9 cellular contexts compared by ENCODE assay signal in the genomic region with DNA sequence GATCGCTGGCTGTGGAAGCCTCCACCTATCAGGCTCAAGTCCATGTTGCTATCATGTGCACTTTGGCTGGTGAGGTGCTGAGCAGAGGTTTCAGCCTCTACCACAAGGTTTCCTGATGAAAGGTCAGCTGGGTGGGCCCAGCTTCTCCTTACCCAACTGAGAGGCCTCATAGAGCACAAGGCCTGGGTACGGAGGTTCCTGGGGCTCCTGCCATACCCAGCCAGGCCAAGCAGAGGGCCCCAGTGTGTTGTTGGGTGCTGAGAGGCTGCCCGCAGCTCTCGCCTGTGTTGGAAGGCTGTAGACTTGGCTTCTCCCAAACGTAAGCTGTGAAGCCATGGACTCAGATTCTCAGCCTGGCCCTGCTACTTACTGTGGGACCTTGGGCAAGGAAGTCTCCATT. TPM values are rescaled to one million over a fixed set of nuclear protein-coding genes. Genes with fewer than 3 reads are reported as not detected.
DNase-seq lines count a peak whose midpoint lies in the region; ATAC-seq, FAIRE-seq and TF ChIP-seq lines count a peak whose summit lies in the region.
"Had no signal": no experiment of that assay in that cellular context is flagged by ENCODE, and none has a peak within 500 bp of the region (broad histone marks: within the 10 kb centered on the region; RNA-seq: fewer than 3 reads in every experiment).

No MANE protein-coding gene starts in this region.

- H3K9me3 ChIP-seq in GM12878 (replicated peaks; ENCODE audit: control insufficient read depth, insufficient read depth, low read length), result no peaks in the 10 kb centered on the region
- no peaks in the 10 kb centered on the region for H3K9me3 ChIP-seq in lung (ENCODE audit: control insufficient read depth in 2 of 2, insufficient read depth in 1 of 2, low read length in 1 of 2)
- H3K9me3 ChIP-seq in thyroid gland, result no peaks in the 10 kb centered on the region

- H2AFZ ChIP-seq in GM12878 (ENCODE audit: control insufficient read depth, low read depth, low read length), result no peak overlapping the region

- peak overlapping the region; percentile 13; the same call in 1 of the 2 replicates for H3K4me3 ChIP-seq in GM12878
- no peak overlapping the region for H3K4me3 ChIP-seq in lung
- H3K4me3 ChIP-seq in thyroid gland (replicated peaks in 1 of 3), result no peak overlapping the region

- no peak for TF ChIP-seq EP300 in GM12878 (IDR thresholded peaks at IDR 0.05; ENCODE audit: borderline replicate concordance in 1 of 2, control insufficient read depth in 1 of 2, low read depth in 2 of 2, low read length in 2 of 2)

- H3K4me1 ChIP-seq in GM12878 (ENCODE audit: control insufficient read depth, insufficient read depth, low read length), result peaks cover 49% of the 10 kb centered on the region
- peaks cover 48 to 51% of the 10 kb centered on the region in 2 donors for H3K4me1 ChIP-seq in lung (ENCODE audit: control insufficient read depth in 2 of 2, insufficient read depth in 2 of 2, low read length in 2 of 2)
- peaks cover 36 to 74% of the 10 kb centered on the region in 2 donors for H3K4me1 ChIP-seq in thyroid gland

- no peaks in the 10 kb centered on the region for H3K27me3 ChIP-seq in GM12878 (replicated peaks in 1 of 2; ENCODE audit: control insufficient read depth in 2 of 2, insufficient read depth in 2 of 2, low read length in 1 of 2)
- H3K27me3 ChIP-seq in lung (ENCODE audit: control insufficient read depth, insufficient read depth), result no peaks in the 10 kb centered on the region
- no peaks in the 10 kb centered on the region for H3K27me3 ChIP-seq in thyroid gland

- RAD21 ChIA-PET in GM12878 (lab: Charles Lee; ENCODE audit: unreplicated experiment), result no interaction called here

- 0 out of 2 replicates have a peak overlapping the region, but pooled peaks have one; percentile 2 for H3K4me2 ChIP-seq in GM12878 (ENCODE audit: control insufficient read depth, insufficient read depth)

- TF ChIP-seq CTCF in GM12878 (IDR thresholded peaks at IDR 0.05 in 2 of 3, conservative IDR thresholded peaks at IDR 0.05 in 1 of 3; ENCODE audit: control insufficient read depth in 2 of 3, extremely low read depth in 1 of 3, insufficient read depth in 1 of 3, low read depth in 3 of 3, low read length in 3 of 3) (no peak), lung (IDR thresholded peaks at IDR 0.05; ENCODE audit: control extremely low read depth, extremely low read depth) (no peak), thyroid gland (IDR thresholded peaks at IDR 0.05) (no peak)

- TF ChIP-seq POLR2A in GM12878 (IDR thresholded peaks at IDR 0.05; ENCODE audit: low read depth, low read length) (no peak), thyroid gland (IDR thresholded peaks at IDR 0.05) (no peak)

- no peak overlapping the region for H3K9ac ChIP-seq in GM12878 (ENCODE audit: control insufficient read depth, insufficient read depth, low read length)

- no peak for DNase-seq in activated CD4-positive, CD25-positive, alpha-beta regulatory T cell treated with anti-CD3 and anti-CD28 coated beads, Interleukin-2, amount 50 U/mL, for 72 hours
- DNase-seq in GM12878 (ENCODE audit: low read depth, low spot score) (no peak), lung (ENCODE audit: low spot score) (no peak), thyroid gland (no peak), NCI-H1417 (lab: John Stamatoyannopoulos, UW) (no peak), RKO (ENCODE audit: low spot score) (no peak)
- no peak for DNase-seq in stimulated activated CD4-positive, alpha-beta T cell treated with anti-CD3 and anti-CD28 coated beads, Interleukin-2, amount 100 ng/mL, for 48 hours
- DNase-seq: ACHN had no signal

- CTCF ChIA-PET in GM12878 (lab: Yijun Ruan, JAX), result no interaction called here

- intact Hi-C loops in GM12878 (cut with micrococcal nuclease; ENCODE audit: unreplicated experiment) (no loop called here), thyroid gland (cut with DNase I) (no loop called here)

- H4K20me1 ChIP-seq in GM12878 (ENCODE audit: control insufficient read depth, insufficient read depth), result no peaks in the 10 kb centered on the region

- no peak for FAIRE-seq in GM12878 (lab: Jason Lieb, UNC)

- peak; percentile 29 to 46 for ATAC-seq in activated CD4-positive, CD25-positive, alpha-beta regulatory T cell treated with anti-CD3 and anti-CD28 coated beads, Interleukin-2, amount 50 U/mL, for 24 hours
- ATAC-seq in GM12878, result peak; percentile 21; the same call in 2 of the 3 replicates
- no peak for ATAC-seq in lung (ENCODE audit: insufficient read depth, low FRiP score)

- H3K36me3 ChIP-seq in GM12878 (ENCODE audit: control insufficient read depth in 2 of 2, insufficient read depth in 2 of 2, low read length in 1 of 2), result peaks cover 0 to 8% of the 10 kb centered on the region in 2 experiments; a peak in 2 of 4 replicates
- peaks cover 0 to 15% of the 10 kb centered on the region in 2 donors for H3K36me3 ChIP-seq in lung (ENCODE audit: control insufficient read depth in 2 of 2, insufficient read depth in 2 of 2, low read length in 2 of 2)
- H3K36me3 ChIP-seq in thyroid gland, result peaks cover 0 to 5% of the 10 kb centered on the region in 2 donors

- in situ Hi-C loops in GM12878 (cut with MboI), result no loop called here

- SMC1A ChIA-PET in GM12878 (lab: Charles Lee; ENCODE audit: uncharacterized antibody, unreplicated experiment), result interaction anchor here (1.0 to 1.1 kb wide), 2 partner anchors 13 to 14 kb away, joined by 3 to 5 read pairs; no protein-coding TSS in a partner anchor

- POLR2A ChIA-PET in GM12878 (lab: Charles Lee), result interaction anchor here (0.6 kb wide), 2 partner anchors 42 to 313 kb away, joined by 4 to 5 read pairs; no protein-coding TSS in a partner anchor

- BruUV-seq in GM12878 (replicated peaks; lab: Mats Ljungman, UMichigan), result no TSS peak

- H3K27ac ChIP-seq in GM12878 (ENCODE audit: control insufficient read depth, insufficient read depth) (peak overlapping the region; percentile 79), lung (ENCODE audit: low read depth in 1 of 2, low read length in 1 of 2) (peak overlapping the region; percentile 63 to 93), thyroid gland (peak overlapping the region; percentile 60 to 78 (median 64))

- H3K79me2 ChIP-seq in GM12878 (ENCODE audit: control insufficient read depth, insufficient read depth, low read length), result peaks cover 71% of the 10 kb centered on the region

- TF ChIP-seq RAD21 in GM12878 (IDR thresholded peaks at IDR 0.05; ENCODE audit: insufficient read depth, low read depth, low read length), result no peak

- 89% methylated on average over 5 of the region's 5 CpGs for WGBS in GM12878 (ENCODE audit: insufficient coverage, insufficient replicate concordance, low lambda C conversion rate, missing lambda C conversion rate)
- 75 to 76% methylated on average over 5 of the region's 5 CpGs for WGBS in lung, 2 donors
- 70 to 80% methylated on average over 4 to 5 of the region's 5 CpGs for WGBS in thyroid gland, 2 donors

RNA-seq across cellular contexts. Expression of gene ACTN4, which starts 28.2 kb away (rescaled TPM):
- total RNA-seq in GM12878 (2013; cell fraction: nucleolus; rRNA removed), result 94.9 and 116 TPM in 2 replicates
- total RNA-seq in GM12878 (2014; rRNA removed) (131 and 173 TPM in 2 replicates), GM12878 (2014; rRNA removed; fragmentation: Illumina TruSeq; extraction: Trizol) (26.9 and 30.4 TPM in 2 replicates), GM12878 (2021) (278 and 293 TPM in 2 replicates), lung (100 to 1,000 TPM; 339 to 552 TPM), thyroid gland (100 to 1,000 TPM; 191 to 479 (median 365) TPM)
- 84.3 TPM for polyA plus RNA-seq in GM12878 (2011; ENCODE audit: low read depth)
- polyA plus RNA-seq in GM12878 (2011; rRNA removed) (40.0 and 127 TPM in 2 replicates), GM12878 (2014; fragmentation: Illumina TruSeq; extraction: Trizol) (99.2 and 135 TPM in 2 replicates), GM12878 (2014; fragmentation: Nextera tagmentation; extraction: Ambion mirVana) (1 to 10 TPM; 2.4 to 6.7 TPM), GM12878 (2014; rRNA removed) (123 and 187 TPM in 2 replicates), GM12878 (2016; fragmentation: Nextera tagmentation; extraction: Ambion mirVana) (10 to 100 TPM; 37.9 to 45.7 TPM), lung (100 to 1,000 TPM; 229 to 394 TPM)
- 71.1 and 76.5 TPM in 2 replicates for polyA plus RNA-seq in GM12878 (2011; cell fraction: cytosol; rRNA removed)
- polyA plus RNA-seq in GM12878 (2011; cell fraction: nucleus; rRNA removed), result 300 and 637 TPM in 2 replicates
- 113 and 154 TPM in 2 replicates for polyA plus RNA-seq in GM12878 (2012)
- 59.8 and 89.6 TPM in 2 replicates for polyA minus RNA-seq in GM12878 (2011; rRNA and poly(A)+ RNA removed)
- polyA minus RNA-seq in GM12878 (2011; cell fraction: cytosol; rRNA and poly(A)+ RNA removed), result 39.3 and 47.6 TPM in 2 replicates
- 27.4 and 67.4 TPM in 2 replicates for polyA minus RNA-seq in GM12878 (2011; cell fraction: nucleus; rRNA and poly(A)+ RNA removed)

RNA-seq across cellular contexts. Expression of gene EIF3K, which starts 56.6 kb away (rescaled TPM):
- 94.4 and 105 TPM in 2 replicates for total RNA-seq in GM12878 (2013; cell fraction: nucleolus; rRNA removed)
- 454 and 468 TPM in 2 replicates for total RNA-seq in GM12878 (2014; rRNA removed)
- 344 and 358 TPM in 2 replicates for total RNA-seq in GM12878 (2014; rRNA removed; fragmentation: Illumina TruSeq; extraction: Trizol)
- total RNA-seq in GM12878 (2021), result 378 and 384 TPM in 2 replicates
- polyA plus RNA-seq in GM12878 (2011; ENCODE audit: low read depth), result 241 TPM
- 156 and 330 TPM in 2 replicates for polyA plus RNA-seq in GM12878 (2011; rRNA removed)
- 865 and 965 TPM in 2 replicates for polyA plus RNA-seq in GM12878 (2011; cell fraction: cytosol; rRNA removed)
- polyA plus RNA-seq in GM12878 (2011; cell fraction: nucleus; rRNA removed), result 352 and 437 TPM in 2 replicates
- 356 and 358 TPM in 2 replicates for polyA plus RNA-seq in GM12878 (2012)
- polyA plus RNA-seq in GM12878 (2014; fragmentation: Illumina TruSeq; extraction: Trizol), result 862 and 927 TPM in 2 replicates
- 100 to 1,000 TPM; 715 to 863 TPM for polyA plus RNA-seq in GM12878 (2014; fragmentation: Nextera tagmentation; extraction: Ambion mirVana)
- 515 and 596 TPM in 2 replicates for polyA plus RNA-seq in GM12878 (2014; rRNA removed)
- 100 to 1,000 TPM; 393 to 403 TPM for polyA plus RNA-seq in GM12878 (2016; fragmentation: Nextera tagmentation; extraction: Ambion mirVana)
- polyA minus RNA-seq in GM12878 (2011; rRNA and poly(A)+ RNA removed), result 377 and 421 TPM in 2 replicates
- 139 and 152 TPM in 2 replicates for polyA minus RNA-seq in GM12878 (2011; cell fraction: cytosol; rRNA and poly(A)+ RNA removed)
- 57.3 and 75.5 TPM in 2 replicates for polyA minus RNA-seq in GM12878 (2011; cell fraction: nucleus; rRNA and poly(A)+ RNA removed)
- total RNA-seq in lung, result 100 to 1,000 TPM; 142 to 243 TPM
- polyA plus RNA-seq in lung, result 100 to 1,000 TPM; 266 to 344 TPM
- 100 to 1,000 TPM; 205 to 504 (median 440) TPM for total RNA-seq in thyroid gland

RNA-seq across cellular contexts. Expression of gene MAP4K1, which starts 57.9 kb away (rescaled TPM):
- total RNA-seq in GM12878 (2013; cell fraction: nucleolus; rRNA removed), result 240 and 254 TPM in 2 replicates
- total RNA-seq in GM12878 (2014; rRNA removed) (107 and 123 TPM in 2 replicates), GM12878 (2014; rRNA removed; fragmentation: Illumina TruSeq; extraction: Trizol) (58.1 and 72.6 TPM in 2 replicates), GM12878 (2021) (294 and 306 TPM in 2 replicates), lung (1 to 10 TPM; 4.0 to 9.8 TPM), thyroid gland (1 to 10 TPM in 3 of 4 donors, under 1 TPM in 1; 0.83 to 9.7 (median 2.2) TPM)
- 90.5 TPM for polyA plus RNA-seq in GM12878 (2011; ENCODE audit: low read depth)
- polyA plus RNA-seq in GM12878 (2011; rRNA removed) (95.5 and 243 TPM in 2 replicates), GM12878 (2014; fragmentation: Illumina TruSeq; extraction: Trizol) (122 and 157 TPM in 2 replicates), GM12878 (2014; fragmentation: Nextera tagmentation; extraction: Ambion mirVana) (10 to 100 TPM; 39.2 to 92.6 TPM), GM12878 (2014; rRNA removed) (117 and 145 TPM in 2 replicates), GM12878 (2016; fragmentation: Nextera tagmentation; extraction: Ambion mirVana) (100 to 1,000 TPM; 220 to 263 TPM), lung (10 to 100 TPM in 1 of 2 donors, 1 to 10 TPM in 1; 7.0 to 13.1 TPM)
- 202 and 251 TPM in 2 replicates for polyA plus RNA-seq in GM12878 (2011; cell fraction: cytosol; rRNA removed)
- 631 and 739 TPM in 2 replicates for polyA plus RNA-seq in GM12878 (2011; cell fraction: nucleus; rRNA removed)
- 149 and 285 TPM in 2 replicates for polyA plus RNA-seq in GM12878 (2012)
- 132 and 137 TPM in 2 replicates for polyA minus RNA-seq in GM12878 (2011; rRNA and poly(A)+ RNA removed)
- 101 and 112 TPM in 2 replicates for polyA minus RNA-seq in GM12878 (2011; cell fraction: cytosol; rRNA and poly(A)+ RNA removed)
- 127 and 184 TPM in 2 replicates for polyA minus RNA-seq in GM12878 (2011; cell fraction: nucleus; rRNA and poly(A)+ RNA removed)

Comparison
In these comparisons a context has a peak if more than half of its experiments do, and no peak if none do; other contexts are left out.
1. RNA of gene MAP4K1, which starts 57.9 kb away (total RNA-seq): 58.1 to 306 TPM in GM12878; 4.0 to 9.8 TPM in lung and 0.83 to 9.7 TPM in thyroid gland; every median in the first group is over 4 times any median in the second.
2. Peak in every context shown above with its lines, with median percentiles within 50 percentile points of each other: H3K27ac ChIP-seq.